15 cellular contexts compared by ENCODE assay signal in the genomic region with DNA sequence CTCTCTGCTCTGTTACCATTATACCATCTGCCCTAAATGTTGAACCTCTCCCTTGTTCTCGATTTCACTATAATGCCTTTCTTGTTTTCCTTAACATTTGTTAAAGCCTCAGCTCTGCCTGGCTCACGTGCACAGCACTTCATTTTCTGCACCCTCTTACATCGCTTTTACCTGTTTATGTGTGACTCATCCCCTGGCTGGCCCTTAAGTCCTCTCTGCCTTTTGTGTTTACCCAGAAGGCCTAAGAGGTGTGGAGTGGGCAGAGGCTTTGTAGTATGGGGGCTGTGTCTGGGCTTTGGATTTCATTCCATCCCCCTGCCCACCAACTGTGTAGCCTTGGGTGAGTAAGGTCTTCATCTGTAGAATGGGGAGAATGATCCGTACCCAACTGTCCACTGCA.
"Had no signal": no experiment of that assay in that cellular context is flagged by ENCODE, and none has a peak within 500 bp of the region (broad histone marks: within the 10 kb centered on the region; RNA-seq: fewer than 3 reads in every experiment).

No MANE protein-coding gene starts in this region.

- DNase-seq: activated CD4-positive, alpha-beta memory T cell treated with anti-CD3 and anti-CD28 coated beads, Interleukin-2, amount 10 ng/mL, durations not matched to agents 7 days and 5 days; activated naive CD4-positive, alpha-beta T cell; activated naive CD8-positive, alpha-beta T cell treated with anti-CD3 and anti-CD28 coated beads, Interleukin-2, amount 50 U/mL, for 24 hours; foreskin keratinocyte; kidney; pancreas; stimulated activated CD4-positive, alpha-beta T cell treated with anti-CD3 and anti-CD28 coated beads, Interleukin-2, amount 100 ng/mL, for 48 hours; stimulated activated CD8-positive, alpha-beta memory T cell treated with anti-CD3 and anti-CD28 coated beads, Interleukin-4, amount 100 ng/mL, for 48 hours; stimulated activated naive CD8-positive, alpha-beta T cell treated with anti-CD3 and anti-CD28 coated beads, Interleukin-15, Interleukin-2, amounts not matched to agents 100 U/mL and 50 U/mL, for 24 hours had no signal

- H3K4me1 Mint-ChIP-seq: activated CD4-positive, alpha-beta memory T cell treated with anti-CD3 and anti-CD28 coated beads, Interleukin-2, amount 10 ng/mL, durations not matched to agents 7 days and 5 days; activated naive CD8-positive, alpha-beta T cell treated with anti-CD3 and anti-CD28 coated beads, Interleukin-2, amount 50 U/mL, for 24 hours; mesothelial cell of epicardium had no signal

- H3K4me3 Mint-ChIP-seq: activated CD4-positive, alpha-beta memory T cell treated with anti-CD3 and anti-CD28 coated beads, Interleukin-2, amount 10 ng/mL, durations not matched to agents 7 days and 5 days; activated naive CD8-positive, alpha-beta T cell treated with anti-CD3 and anti-CD28 coated beads, Interleukin-2, amount 50 U/mL, for 24 hours; mesothelial cell of epicardium; type B pancreatic cell had no signal

- H3K27ac ChIP-seq: ascending aorta, cardiac muscle cell, foreskin keratinocyte, pancreas, suprapubic skin, VCaP had no signal

- ATAC-seq: activated naive CD8-positive, alpha-beta T cell treated with anti-CD3 and anti-CD28 coated beads, Interleukin-2, amount 50 U/mL, for 24 hours; foreskin keratinocyte; pancreas; stimulated activated naive CD8-positive, alpha-beta T cell treated with anti-CD3 and anti-CD28 coated beads, Interleukin-15, Interleukin-2, amounts not matched to agents 100 U/mL and 50 U/mL, for 24 hours had no signal

- H3K9me3 Mint-ChIP-seq: activated CD4-positive, alpha-beta memory T cell treated with anti-CD3 and anti-CD28 coated beads, Interleukin-2, amount 10 ng/mL, durations not matched to agents 7 days and 5 days; activated naive CD8-positive, alpha-beta T cell treated with anti-CD3 and anti-CD28 coated beads, Interleukin-2, amount 50 U/mL, for 24 hours; mesothelial cell of epicardium; type B pancreatic cell had no signal

- H3K27me3 ChIP-seq: ascending aorta, cardiac muscle cell, foreskin keratinocyte, pancreas, suprapubic skin had no signal

- H3K4me3 ChIP-seq: ascending aorta, cardiac muscle cell, pancreas, suprapubic skin had no signal

- H3K27ac Mint-ChIP-seq: activated CD4-positive, alpha-beta memory T cell treated with anti-CD3 and anti-CD28 coated beads, Interleukin-2, amount 10 ng/mL, durations not matched to agents 7 days and 5 days; activated naive CD8-positive, alpha-beta T cell treated with anti-CD3 and anti-CD28 coated beads, Interleukin-2, amount 50 U/mL, for 24 hours; mesothelial cell of epicardium; type B pancreatic cell had no signal

- H3K27me3 Mint-ChIP-seq: activated CD4-positive, alpha-beta memory T cell treated with anti-CD3 and anti-CD28 coated beads, Interleukin-2, amount 10 ng/mL, durations not matched to agents 7 days and 5 days; activated naive CD8-positive, alpha-beta T cell treated with anti-CD3 and anti-CD28 coated beads, Interleukin-2, amount 50 U/mL, for 24 hours; type B pancreatic cell had no signal

- H3K9me3 ChIP-seq: ascending aorta, pancreas, suprapubic skin had no signal

- H3K4me1 ChIP-seq: ascending aorta, foreskin keratinocyte, pancreas had no signal
